In the genomic region with DNA sequence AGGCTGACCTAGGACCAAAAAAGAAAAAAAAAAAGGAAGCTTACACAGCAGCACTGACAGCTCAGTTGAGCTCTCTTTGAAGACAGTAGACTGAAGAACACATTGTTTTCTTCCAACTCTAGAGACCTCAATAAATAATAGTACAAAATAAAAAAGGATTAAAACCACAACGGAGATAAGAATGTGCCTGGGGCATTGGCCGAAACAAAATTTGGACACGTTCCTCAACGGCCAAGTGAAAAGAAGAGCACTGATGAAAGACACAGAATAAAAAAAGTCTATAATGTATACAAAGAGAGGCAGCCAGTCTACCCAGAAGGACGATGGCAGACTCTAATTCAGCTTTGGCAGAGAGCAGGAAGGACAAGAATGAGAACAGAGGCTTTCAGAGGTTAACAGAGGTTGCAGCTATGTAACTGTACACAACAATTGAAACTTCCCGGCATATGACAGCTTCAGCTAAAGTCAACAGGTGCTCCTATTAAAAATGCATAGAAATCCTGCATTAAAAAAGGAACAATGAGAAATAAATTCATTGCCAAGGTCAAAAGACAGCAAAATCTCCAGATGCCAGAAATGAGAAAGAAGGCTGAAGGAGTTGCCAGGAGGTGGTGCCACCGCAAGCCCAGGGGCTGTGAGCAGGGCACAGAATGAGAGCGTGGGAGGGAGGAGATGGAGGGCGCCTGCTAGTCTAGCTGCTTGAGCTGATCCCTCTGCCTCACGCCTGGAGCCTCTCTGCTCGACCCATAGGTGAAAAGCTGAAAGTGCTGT, we compare ENCODE assay signal across 1 cellular context.
TF ChIP-seq lines count a peak whose summit lies in the region.

No MANE protein-coding gene starts in this region.

TF ChIP-seq in GM23338, 12 proteins besides CTCF, POLR2A, EP300 and RAD21 (continued from another document):
- no peak for TF ChIP-seq ZNF462 (CRISPR knock-in tag; IDR thresholded peaks at IDR 0.05)
TF ChIP-seq in GM23338: peak in this region for 0.
